In genomic region chr1:184617433-184618029, GRCh38 we compare ENCODE assay signal across 24 cellular contexts.
"Had no signal": no experiment of that assay in that cellular context is flagged by ENCODE, and none has a peak within 500 bp of the region (broad histone marks: within the 10 kb centered on the region; RNA-seq: fewer than 3 reads in every experiment).

No MANE protein-coding gene starts in this region.

- H3K36me3 Mint-ChIP-seq: naive thymus-derived CD8-positive, alpha-beta T cell; stimulated activated naive B cell treated with anti-CD40 and anti-IgM and Interleukin-4, amounts not matched to agents 10 μg/mL and 1 μg/mL and 100 μg/mL, for 72 hours had no signal

- H3K9me3 Mint-ChIP-seq: immature natural killer cell; naive thymus-derived CD8-positive, alpha-beta T cell; neural crest cell; stimulated activated naive B cell treated with anti-CD40 and anti-IgM and Interleukin-4, amounts not matched to agents 10 μg/mL and 1 μg/mL and 100 μg/mL, for 72 hours had no signal

- H3K36me3 ChIP-seq: colonic mucosa, lower lobe of right lung, neutrophil, pancreas, thyroid gland had no signal

- H3K4me1 Mint-ChIP-seq: naive thymus-derived CD8-positive, alpha-beta T cell; stimulated activated naive B cell treated with anti-CD40 and anti-IgM and Interleukin-4, amounts not matched to agents 10 μg/mL and 1 μg/mL and 100 μg/mL, for 72 hours had no signal

- H3K4me1 ChIP-seq: pancreas had no signal

- H3K4me3 Mint-ChIP-seq: immature natural killer cell; naive thymus-derived CD8-positive, alpha-beta T cell; neural crest cell; stimulated activated naive B cell treated with anti-CD40 and anti-IgM and Interleukin-4, amounts not matched to agents 10 μg/mL and 1 μg/mL and 100 μg/mL, for 72 hours had no signal

- H3K27me3 Mint-ChIP-seq: stimulated activated naive B cell treated with anti-CD40 and anti-IgM and Interleukin-4, amounts not matched to agents 10 μg/mL and 1 μg/mL and 100 μg/mL, for 72 hours had no signal

- H3K4me3 ChIP-seq: colonic mucosa, esophagus muscularis mucosa, lower lobe of right lung, pancreas, right lobe of liver, stomach, thyroid gland, vagina had no signal

- DNase-seq: colonic mucosa; dermis blood vessel endothelial cell; effector memory CD4-positive, alpha-beta T cell; foreskin melanocyte; hypothalamus; immature natural killer cell; islet precursor cell; kidney glomerular epithelial cell; left ventricle myocardium superior; lower lobe of right lung; naive thymus-derived CD8-positive, alpha-beta T cell; pancreas; right lobe of liver; small intestine; stimulated activated CD4-positive, alpha-beta T cell treated with anti-CD3 and anti-CD28 coated beads, Interleukin-15, amount 100 ng/mL, for 24 hours; stimulated activated CD4-positive, alpha-beta T cell treated with anti-CD3 and anti-CD28 coated beads, Interleukin-2, amount 100 ng/mL, for 48 hours; stimulated activated naive B cell treated with anti-CD40 and anti-IgM and Interleukin-4, amounts not matched to agents 10 μg/mL and 1 μg/mL and 100 μg/mL, for 72 hours; stomach; thyroid gland; trophoblast cell had no signal

- H3K27ac ChIP-seq: colonic mucosa, esophagus muscularis mucosa, lower lobe of right lung, neutrophil, pancreas, right lobe of liver, thyroid gland, vagina had no signal

- ATAC-seq: left ventricle myocardium superior; lower lobe of right lung; naive thymus-derived CD8-positive, alpha-beta T cell; pancreas; right lobe of liver; stimulated activated naive B cell treated with anti-CD40 and anti-IgM and Interleukin-4, amounts not matched to agents 10 μg/mL and 1 μg/mL and 100 μg/mL, for 72 hours had no signal

- H3K27ac Mint-ChIP-seq: naive thymus-derived CD8-positive, alpha-beta T cell; stimulated activated naive B cell treated with anti-CD40 and anti-IgM and Interleukin-4, amounts not matched to agents 10 μg/mL and 1 μg/mL and 100 μg/mL, for 72 hours had no signal

- H3K27me3 ChIP-seq: colonic mucosa, esophagus muscularis mucosa, neutrophil, pancreas, right lobe of liver, stomach, thyroid gland, vagina had no signal

- H3K9me3 ChIP-seq: colonic mucosa, esophagus muscularis mucosa, lower lobe of right lung, neutrophil, pancreas, right lobe of liver, stomach, thyroid gland, vagina had no signal
